Comparison of ENCODE assay signal across 2 cellular contexts in genomic region chr5:102933300-102933699, GRCh38.
TF ChIP-seq lines count a peak whose summit lies in the region.

No MANE protein-coding gene starts in this region.

TF ChIP-seq in neural cell, 6 proteins besides CTCF, POLR2A, EP300 and RAD21 (continued from another document):
- TF ChIP-seq EZH2 (IDR thresholded peaks at IDR 0.05; ENCODE audit: borderline replicate concordance, insufficient read depth, low read length, poor library complexity, severe bottlenecking): no peak
- no peak for TF ChIP-seq POLR2AphosphoS5 (IDR thresholded peaks at IDR 0.05)
TF ChIP-seq in neural cell: peak in this region for 0.

TF ChIP-seq in WTC11, 78 proteins besides CTCF, POLR2A, EP300 and RAD21 (continued from another document):
- TF ChIP-seq FOXP4 (CRISPR knock-in tag; IDR thresholded peaks at IDR 0.05) (no peak), FOXJ3 (CRISPR knock-in tag; IDR thresholded peaks at IDR 0.05; ENCODE audit: borderline replicate concordance) (no peak), ZNF138 (CRISPR knock-in tag; conservative IDR thresholded peaks at IDR 0.05) (no peak), NFE2L1 (CRISPR knock-in tag; IDR thresholded peaks at IDR 0.05) (no peak), ELF4 (CRISPR knock-in tag; IDR thresholded peaks at IDR 0.05; ENCODE audit: low read depth) (no peak), PRRX2 (CRISPR knock-in tag; IDR thresholded peaks at IDR 0.05) (no peak), PRDM15 (CRISPR knock-in tag; IDR thresholded peaks at IDR 0.05) (no peak), IRF2 (CRISPR knock-in tag; IDR thresholded peaks at IDR 0.05; ENCODE audit: borderline replicate concordance, low read depth) (no peak), CREM (CRISPR knock-in tag; IDR thresholded peaks at IDR 0.05) (no peak), MXD4 (CRISPR knock-in tag; IDR thresholded peaks at IDR 0.05; ENCODE audit: borderline replicate concordance) (no peak), ZNF219 (CRISPR knock-in tag; IDR thresholded peaks at IDR 0.05; ENCODE audit: borderline replicate concordance) (no peak), ERG (CRISPR knock-in tag; IDR thresholded peaks at IDR 0.05) (no peak), USF1 (CRISPR knock-in tag; IDR thresholded peaks at IDR 0.05) (no peak)
